Comparison of ENCODE assay signal across 16 cellular contexts in genomic region chr1:82813351-82813750, GRCh38.
A peak's percentile ranks its signal among the peaks of the same experiment; 100 is the strongest.
DNase-seq lines count a peak whose midpoint lies in the region; TF ChIP-seq lines count a peak whose summit lies in the region.
"Had no signal": no experiment of that assay in that cellular context is flagged by ENCODE, and none has a peak within 500 bp of the region (broad histone marks: within the 10 kb centered on the region; RNA-seq: fewer than 3 reads in every experiment).

No MANE protein-coding gene starts in this region.

- H3F3A ChIP-seq in neural progenitor cell (ENCODE audit: low read depth) = no peaks in the 10 kb centered on the region

- H3K9me3 ChIP-seq in neural progenitor cell (ENCODE audit: low read depth) = no peaks in the 10 kb centered on the region
- H3K9me3 ChIP-seq: BE2C, Caco-2 had no signal

- DNase-seq in G401 (ENCODE audit: low spot score) = peak; percentile 3
- DNase-seq in NCI-H446 treated with DMSO at 0.1 percent for 48 hours (lab: John Stamatoyannopoulos, UW) = peak; percentile 3
- DNase-seq in dorsolateral prefrontal cortex = no peak
- DNase-seq in neural progenitor cell (ENCODE audit: low spot score) = peak; percentile 19
- DNase-seq in hippocampal formation (lab: John Stamatoyannopoulos, UW) = no peak
- DNase-seq in GM03348 (ENCODE audit: low spot score) = no peak
- no peak for DNase-seq in pons (ENCODE audit: low spot score)
- DNase-seq: ACHN; BE2C; C1 segment of cervical spinal cord; Caco-2; CD4-positive, CD25-positive, alpha-beta regulatory T cell; GDM1; GOT3; H7 had no signal

- H3K36me3 Mint-ChIP-seq in neural progenitor cell = no peaks in the 10 kb centered on the region
- H3K36me3 Mint-ChIP-seq: CD4-positive, CD25-positive, alpha-beta regulatory T cell had no signal

- H3K27me3 Mint-ChIP-seq in neural progenitor cell (ENCODE audit: insufficient read depth, low read depth) = peaks cover 2% of the 10 kb centered on the region
- H3K27me3 Mint-ChIP-seq: CD4-positive, CD25-positive, alpha-beta regulatory T cell had no signal

- H3K9ac ChIP-seq in neural progenitor cell = no peak overlapping the region

- no peaks in the 10 kb centered on the region for H4K20me1 ChIP-seq in neural progenitor cell (ENCODE audit: low read depth)

- TF ChIP-seq CTCF in dorsolateral prefrontal cortex (IDR thresholded peaks at IDR 0.05 in 54 of 56, conservative IDR thresholded peaks at IDR 0.05 in 2 of 56; ENCODE audit: low read depth in 1 of 56, partially characterized antibody in 56 of 56) = no peak
- no peak for TF ChIP-seq CTCF in neural progenitor cell (IDR thresholded peaks at IDR 0.05)

- H3K27ac ChIP-seq in dorsolateral prefrontal cortex (peak overlapping the region in 6 of 59 donors; percentile 8 to 47 (median 24)), neural progenitor cell (no peak overlapping the region)
- H3K27ac ChIP-seq: HL-60 had no signal

- peak overlapping the region; percentile 5 for H2AFZ ChIP-seq in neural progenitor cell (replicated peaks)

- in situ Hi-C loops in G401 (cut with HindIII; ENCODE audit: low sequenced_read_pairs) = no loop called here

- H3K27me3 ChIP-seq in dorsolateral prefrontal cortex = no peaks in the 10 kb centered on the region
- H3K27me3 ChIP-seq in neural progenitor cell = no peaks in the 10 kb centered on the region
- H3K27me3 ChIP-seq: BE2C had no signal

- no peaks in the 10 kb centered on the region for H3K79me2 ChIP-seq in neural progenitor cell (ENCODE audit: low read depth)

- H3K9me3 Mint-ChIP-seq in neural progenitor cell = peaks cover 4% of the 10 kb centered on the region

- H3K27ac Mint-ChIP-seq in neural progenitor cell = no peak overlapping the region
- H3K27ac Mint-ChIP-seq: CD4-positive, CD25-positive, alpha-beta regulatory T cell had no signal

- no peak overlapping the region for H3K4me2 ChIP-seq in neural progenitor cell

- peak overlapping the region in 38 of 59 donors; percentile 1 to 54 (median 29) for H3K4me3 ChIP-seq in dorsolateral prefrontal cortex
- no peak overlapping the region for H3K4me3 ChIP-seq in neural progenitor cell

- intact Hi-C loops in dorsolateral prefrontal cortex (cut with DNase I) = no loop called here

- no peak overlapping the region for H3K4me3 Mint-ChIP-seq in neural progenitor cell
- H3K4me3 Mint-ChIP-seq: CD4-positive, CD25-positive, alpha-beta regulatory T cell had no signal

- peaks cover 9% of the 10 kb centered on the region for H3K4me1 ChIP-seq in neural progenitor cell
- H3K4me1 ChIP-seq: BE2C, Caco-2 had no signal

- H3K4me1 Mint-ChIP-seq in neural progenitor cell = peaks cover 9% of the 10 kb centered on the region
- H3K4me1 Mint-ChIP-seq: CD4-positive, CD25-positive, alpha-beta regulatory T cell had no signal

- H3K36me3 ChIP-seq in neural progenitor cell = no peaks in the 10 kb centered on the region
- H3K36me3 ChIP-seq: BE2C had no signal

Comparison
In these comparisons a context has a peak if more than half of its experiments do, and no peak if none do; other contexts are left out.
1. DNase-seq: peak in G401 (single experiment), NCI-H446 treated with DMSO at 0.1 percent for 48 hours (single experiment) and neural progenitor cell (single experiment); none in dorsolateral prefrontal cortex (0 of 10), hippocampal formation (0 of 2), GM03348 (single experiment) and pons (single experiment).